12 cellular contexts compared by ENCODE assay signal in the genomic region with DNA sequence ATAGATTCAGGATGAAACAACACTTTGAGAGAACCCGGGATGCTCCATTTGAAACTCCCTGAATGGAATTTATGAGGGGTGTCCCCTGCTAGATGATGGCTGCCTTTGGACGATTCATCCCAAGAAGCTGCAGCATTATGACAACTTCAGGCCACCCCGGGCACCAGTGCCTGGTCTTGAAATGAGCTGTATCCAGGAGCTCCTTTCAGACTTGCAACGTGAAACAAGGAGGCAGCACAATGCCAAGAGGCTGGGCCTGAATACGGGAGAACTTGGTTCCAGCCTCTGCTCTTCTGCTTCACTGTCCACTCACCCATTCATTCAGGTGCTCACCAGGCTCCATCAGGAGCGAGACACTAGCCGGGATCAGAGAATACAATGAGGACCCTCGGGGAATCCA.
DNase-seq lines count a peak whose midpoint lies in the region; ATAC-seq and TF ChIP-seq lines count a peak whose summit lies in the region.
"Had no signal": no experiment of that assay in that cellular context is flagged by ENCODE, and none has a peak within 500 bp of the region (broad histone marks: within the 10 kb centered on the region; RNA-seq: fewer than 3 reads in every experiment).

No MANE protein-coding gene starts in this region.

- no peaks in the 10 kb centered on the region for H3K9me3 Mint-ChIP-seq in CD4-positive, CD25-positive, alpha-beta regulatory T cell
- H3K9me3 Mint-ChIP-seq in GM23338 (no peaks in the 10 kb centered on the region; the same call in 2 of the 3 replicates), natural killer cell (peaks cover 1 to 2% of the 10 kb centered on the region in 2 donors)
- H3K9me3 Mint-ChIP-seq in activated naive CD4-positive, alpha-beta T cell treated with anti-CD3 and anti-CD28 coated beads, Interleukin-2, amount 50 U/mL, for 72 hours = peaks cover 0 to 1% of the 10 kb centered on the region in 2 donors

- no peak for ATAC-seq in CD4-positive, CD25-positive, alpha-beta regulatory T cell (ENCODE audit: low read depth in 2 of 2)
- ATAC-seq in GM23338 (no peak), natural killer cell (no peak)
- no peak for ATAC-seq in activated naive CD4-positive, alpha-beta T cell treated with anti-CD3 and anti-CD28 coated beads, Interleukin-2, amount 50 U/mL, for 72 hours
- ATAC-seq: body of pancreas had no signal

- H3F3A ChIP-seq in GM23338 (replicated peaks; ENCODE audit: low read depth) = 0 out of 2 replicates have a peak, but pooled peaks cover 11% of the 10 kb centered on the region

- no peak overlapping the region for H3K4me2 ChIP-seq in GM23338

- H3K9me2 ChIP-seq in GM23338 (ENCODE audit: insufficient read depth) = no peaks in the 10 kb centered on the region

- peak overlapping the region; percentile 87 for H3K27ac ChIP-seq in CD4-positive, CD25-positive, alpha-beta regulatory T cell (ENCODE audit: insufficient read depth, low read length, poor library complexity, severe bottlenecking)
- H3K27ac ChIP-seq in GM23338 (ENCODE audit: low read depth) = peak overlapping the region; percentile 32; the same call in 1 of the 2 replicates

- intact Hi-C loops in natural killer cell (cut with micrococcal nuclease) = loop anchor here (2.0 to 10.0 kb wide), 5 partner anchors 23 to 1815 kb away; a partner anchor contains a TSS

- peak overlapping the region; percentile 70 to 92 (median 88) for H3K27ac Mint-ChIP-seq in CD4-positive, CD25-positive, alpha-beta regulatory T cell
- 0 out of 2 replicates have a peak overlapping the region, but pooled peaks have one; percentile 64 for H3K27ac Mint-ChIP-seq in GM23338
- peak overlapping the region; percentile 62 to 78 for H3K27ac Mint-ChIP-seq in activated naive CD4-positive, alpha-beta T cell treated with anti-CD3 and anti-CD28 coated beads, Interleukin-2, amount 50 U/mL, for 72 hours
- H3K27ac Mint-ChIP-seq in natural killer cell = peak overlapping the region; percentile 94 to 97

- peaks cover 71% of the 10 kb centered on the region for H3K4me1 ChIP-seq in CD4-positive, CD25-positive, alpha-beta regulatory T cell (ENCODE audit: control insufficient read depth, insufficient read depth, low read length, poor library complexity, severe bottlenecking)
- H3K4me1 ChIP-seq in GM23338 (ENCODE audit: insufficient read depth) = peaks cover 19% of the 10 kb centered on the region

- no peak for TF ChIP-seq CTCF in GM23338 (conservative IDR thresholded peaks at IDR 0.05; ENCODE audit: low read depth in 2 of 2)
- no peak for TF ChIP-seq CTCF in natural killer cell (IDR thresholded peaks at IDR 0.05)

- H3K27me3 Mint-ChIP-seq in CD4-positive, CD25-positive, alpha-beta regulatory T cell = peaks cover 7% of the 10 kb centered on the region
- H3K27me3 Mint-ChIP-seq in GM23338 (ENCODE audit: insufficient read depth, low read depth, poor library complexity) = peaks cover 18% of the 10 kb centered on the region
- no peaks in the 10 kb centered on the region for H3K27me3 Mint-ChIP-seq in natural killer cell (ENCODE audit: low read depth in 2 of 2)

- no peak overlapping the region for H3K4me3 ChIP-seq in CD4-positive, CD25-positive, alpha-beta regulatory T cell (ENCODE audit: low read depth, low read length)
- no peak overlapping the region for H3K4me3 ChIP-seq in GM23338
- H3K4me3 ChIP-seq: body of pancreas, stomach had no signal

- no peaks in the 10 kb centered on the region for H3K79me2 ChIP-seq in GM23338 (replicated peaks; ENCODE audit: insufficient read depth)

- H3K4me3 Mint-ChIP-seq in CD4-positive, CD25-positive, alpha-beta regulatory T cell = peak overlapping the region; percentile 43 to 83 (median 65)
- H3K4me3 Mint-ChIP-seq in GM23338 (no peak overlapping the region; the same call in 2 of the 3 replicates), natural killer cell (peak overlapping the region; percentile 61)

- H4K20me1 ChIP-seq in GM23338 (replicated peaks; ENCODE audit: insufficient read depth) = no peaks in the 10 kb centered on the region

- H3K36me3 ChIP-seq in CD4-positive, CD25-positive, alpha-beta regulatory T cell (ENCODE audit: control insufficient read depth, insufficient read depth, low read length) = peaks cover 34% of the 10 kb centered on the region
- H3K36me3 ChIP-seq in GM23338 (ENCODE audit: insufficient read depth) = no peaks in the 10 kb centered on the region

- H3K4me1 Mint-ChIP-seq in CD4-positive, CD25-positive, alpha-beta regulatory T cell = peaks cover 22 to 78% (median 55%) of the 10 kb centered on the region in 4 donors
- H3K4me1 Mint-ChIP-seq in GM23338 (peaks cover 31% of the 10 kb centered on the region), natural killer cell (peaks cover 67 to 75% of the 10 kb centered on the region in 2 donors)

- H2AFZ ChIP-seq in GM23338 = no peak overlapping the region

- peaks cover 31% of the 10 kb centered on the region for H3K36me3 Mint-ChIP-seq in CD4-positive, CD25-positive, alpha-beta regulatory T cell
- H3K36me3 Mint-ChIP-seq in GM23338 (ENCODE audit: low read depth) (peaks cover 5% of the 10 kb centered on the region; the same call in 2 of the 3 replicates), natural killer cell (no peaks in the 10 kb centered on the region)
- H3K36me3 Mint-ChIP-seq in activated naive CD4-positive, alpha-beta T cell treated with anti-CD3 and anti-CD28 coated beads, Interleukin-2, amount 50 U/mL, for 72 hours = peaks cover 2 to 21% of the 10 kb centered on the region in 2 donors

- no peaks in the 10 kb centered on the region for H3K9me3 ChIP-seq in CD4-positive, CD25-positive, alpha-beta regulatory T cell (ENCODE audit: control insufficient read depth in 2 of 2, low read length in 2 of 2)
- H3K9me3 ChIP-seq: body of pancreas, stomach had no signal

- no peak for DNase-seq in CD4-positive, CD25-positive, alpha-beta regulatory T cell
- DNase-seq in GM23338 (ENCODE audit: low spot score) (no peak), natural killer cell (no peak), NCI-H1694 (lab: John Stamatoyannopoulos, UW) (no peak), pons (ENCODE audit: low spot score) (no peak), HK-2 (ENCODE audit: unreplicated experiment) (no peak)
- no peak for DNase-seq in activated naive CD4-positive, alpha-beta T cell treated with anti-CD3 and anti-CD28 coated beads, Interleukin-2, amount 50 U/mL, for 72 hours (ENCODE audit: low spot score in 2 of 2)
- DNase-seq: body of pancreas; foreskin melanocyte; NCI-H187; stimulated activated CD4-positive, alpha-beta T cell treated with anti-CD3 and anti-CD28 coated beads, Interleukin-2, amount 100 ng/mL, for 48 hours; stomach had no signal

- no peaks in the 10 kb centered on the region for H3K27me3 ChIP-seq in CD4-positive, CD25-positive, alpha-beta regulatory T cell (ENCODE audit: control insufficient read depth, insufficient read depth, low read length)
- H3K27me3 ChIP-seq in GM23338 (ENCODE audit: insufficient read depth) = no peaks in the 10 kb centered on the region
- H3K27me3 ChIP-seq: body of pancreas, stomach had no signal

TF ChIP-seq in GM23338, 12 proteins besides CTCF, POLR2A, EP300 and RAD21:
- TF ChIP-seq STAT1 (IDR thresholded peaks at IDR 0.05; ENCODE audit: unreplicated experiment) (no peak), JUNB (IDR thresholded peaks at IDR 0.05; ENCODE audit: unreplicated experiment) (no peak)
